In the genomic region with DNA sequence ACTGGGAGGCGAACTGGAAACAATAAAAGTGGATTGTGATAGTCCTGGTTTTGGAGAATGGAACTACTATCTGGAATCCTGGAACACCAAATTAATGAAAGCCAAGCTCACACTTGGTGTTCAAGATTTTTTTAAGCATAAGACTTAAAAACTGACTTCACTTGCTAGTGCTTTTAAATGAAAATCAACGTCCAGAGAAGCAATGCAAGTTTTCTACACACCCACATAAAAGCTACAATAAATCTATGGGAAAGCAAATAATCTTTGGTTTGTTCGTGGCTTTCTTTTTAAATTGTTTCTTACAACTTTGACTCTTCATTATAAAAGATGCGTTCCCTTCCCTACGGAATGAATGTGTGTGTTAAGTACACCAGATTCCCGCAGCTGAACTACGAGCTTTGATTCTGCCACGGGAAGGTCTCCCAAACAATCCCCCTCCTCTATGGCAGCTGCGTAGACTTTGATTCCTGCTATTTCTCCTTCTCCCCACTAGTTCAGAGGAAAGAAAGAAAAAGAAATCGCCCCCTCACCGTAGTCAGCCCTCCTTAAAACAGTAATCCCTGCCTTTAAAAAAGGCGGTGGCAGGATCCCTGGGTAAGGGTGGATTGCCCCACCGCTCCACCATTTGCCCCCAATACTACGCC, we compare ENCODE assay signal across 8 cellular contexts.
A peak's percentile ranks its signal among the peaks of the same experiment; 100 is the strongest.
DNase-seq lines count a peak whose midpoint lies in the region; ATAC-seq and TF ChIP-seq lines count a peak whose summit lies in the region.

No MANE protein-coding gene starts in this region.

- no peak for DNase-seq in AG04449 (ENCODE audit: low read depth, low spot score)
- DNase-seq in dermis blood vessel endothelial cell = peak; percentile 41
- DNase-seq in stimulated activated CD4-positive, alpha-beta T cell treated with anti-CD3 and anti-CD28 coated beads, Interleukin-4, amount 100 ng/mL, for 1 hour = no peak
- no peak for DNase-seq in SIG-M5 treated with dmso at 0.1 percent for 504 hours (lab: John Stamatoyannopoulos, UW; ENCODE audit: unreplicated experiment)
- DNase-seq in activated effector memory CD4-positive, alpha-beta T cell treated with Interleukin-2 at 50 U/mL for 16 hours = no peak

- CTCF ChIA-PET in AG04449 (lab: Yijun Ruan, JAX) = no interaction called here

- no peaks in the 10 kb centered on the region for H3K9me3 ChIP-seq in mucosa of stomach (ENCODE audit: control insufficient read depth, low read length)

- peaks cover 6% of the 10 kb centered on the region for H3K4me1 ChIP-seq in mucosa of stomach (ENCODE audit: control insufficient read depth, insufficient read depth, low read length)

- H3K4me3 ChIP-seq in AG04449 (ENCODE audit: low read depth, low read length) (peak overlapping the region; percentile 34; the same call in 1 of the 2 replicates), mucosa of stomach (ENCODE audit: low read length) (no peak overlapping the region)

- ATAC-seq in HG03432 (IDR thresholded peaks at IDR 0.05; ENCODE audit: unreplicated experiment) = peak; percentile 5
- no peak for ATAC-seq in GM18502 (IDR thresholded peaks at IDR 0.05; ENCODE audit: poor library complexity, unreplicated experiment)

- peak overlapping the region; percentile 28 for H3K9ac ChIP-seq in mucosa of stomach (ENCODE audit: low read length)

- peaks cover 53% of the 10 kb centered on the region for H3K27me3 ChIP-seq in mucosa of stomach (ENCODE audit: control insufficient read depth, insufficient read depth, low read length)

- no peak for TF ChIP-seq CTCF in AG04449 (IDR thresholded peaks at IDR 0.05; ENCODE audit: insufficient read depth, low read length, missing control alignments)

- no peaks in the 10 kb centered on the region for H3K36me3 ChIP-seq in mucosa of stomach (ENCODE audit: control insufficient read depth, insufficient read depth, low read length)

- POLR2A ChIA-PET in AG04449 (lab: Yijun Ruan, JAX) = no interaction called here
